ENCODE assay signal across 8 cellular contexts in the genomic region with DNA sequence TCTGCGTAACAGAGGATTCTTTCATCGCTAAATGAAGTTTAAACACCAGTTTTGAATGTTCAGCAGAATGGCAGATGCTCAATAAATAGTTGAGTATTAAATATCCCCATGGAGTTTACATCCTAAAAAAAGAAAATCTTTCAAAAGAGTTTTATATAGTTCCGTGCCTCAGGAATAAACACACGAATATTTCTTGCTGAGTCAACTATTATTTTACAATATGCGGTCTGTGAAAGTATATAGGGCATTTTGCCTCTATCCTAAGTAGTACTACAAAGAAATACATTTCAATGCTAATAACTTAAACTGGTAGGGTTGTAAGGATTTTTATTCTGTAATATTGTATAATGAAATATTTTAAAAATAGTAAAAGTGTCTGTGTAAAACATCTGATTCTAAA. TPM values are rescaled to one million over a fixed set of nuclear protein-coding genes. Genes with fewer than 3 reads are reported as not detected.
DNase-seq lines count a peak whose midpoint lies in the region; ATAC-seq and TF ChIP-seq lines count a peak whose summit lies in the region.

No MANE protein-coding gene starts in this region.

- H3F3A ChIP-seq in PC-9 (ENCODE audit: insufficient read depth, low read depth): peaks cover 23% of the 10 kb centered on the region

- no peaks in the 10 kb centered on the region for H3K27me3 Mint-ChIP-seq in progenitor cell of endocrine pancreas

- H3K36me3 ChIP-seq in PC-9 (ENCODE audit: low read depth): 0 out of 2 replicates have a peak, but pooled peaks cover 17% of the 10 kb centered on the region

- DNase-seq in EH (ENCODE audit: low read depth): peak; percentile 3
- DNase-seq in PC-9: no peak
- DNase-seq in epithelial cell of proximal tubule (ENCODE audit: low read depth): no peak
- no peak for DNase-seq in progenitor cell of endocrine pancreas (ENCODE audit: low spot score, unreplicated experiment)
- DNase-seq in T1000 (lab: John Stamatoyannopoulos, UW): no peak
- no peak for DNase-seq in NCI-H345 treated with DMSO at 0.1 percent for 48 hours (lab: John Stamatoyannopoulos, UW; ENCODE audit: unreplicated experiment)

- ATAC-seq in GM19324 (IDR thresholded peaks at IDR 0.05; ENCODE audit: low FRiP score, unreplicated experiment) (no peak), GM18505 (IDR thresholded peaks at IDR 0.05; ENCODE audit: unreplicated experiment) (no peak)

- intact Hi-C loops in PC-9 (cut with micrococcal nuclease; ENCODE audit: unreplicated experiment): loop anchor here (5.0 to 10.0 kb wide), 3 partner anchors 80 to 653 kb away; partner anchors contain the start of gene SRI

- BruUV-seq in PC-9 (replicated peaks; lab: Mats Ljungman, UMichigan): no TSS peak

- H3K27ac ChIP-seq in PC-9: peak overlapping the region; percentile 85

- peaks cover 16% of the 10 kb centered on the region for H3K36me3 Mint-ChIP-seq in progenitor cell of endocrine pancreas (ENCODE audit: insufficient read depth)

- peaks cover 3% of the 10 kb centered on the region for H3K9me3 Mint-ChIP-seq in progenitor cell of endocrine pancreas (ENCODE audit: low read depth)

- no peaks in the 10 kb centered on the region for H4K20me1 ChIP-seq in PC-9 (ENCODE audit: insufficient read depth)

- TF ChIP-seq POLR2A in GM18505 (IDR thresholded peaks at IDR 0.05; ENCODE audit: borderline replicate concordance, extremely low read depth, insufficient read depth, insufficient read length): no peak

- H3K4me1 ChIP-seq in PC-9 (replicated peaks; ENCODE audit: insufficient read depth): peaks cover 28% of the 10 kb centered on the region

- H2AFZ ChIP-seq in PC-9: peak overlapping the region; percentile 98

- peaks cover 27% of the 10 kb centered on the region for H3K4me1 Mint-ChIP-seq in progenitor cell of endocrine pancreas (ENCODE audit: low read depth)

- peak overlapping the region; percentile 92 for H3K4me3 ChIP-seq in PC-9
- H3K4me3 ChIP-seq in epithelial cell of proximal tubule (ENCODE audit: low read depth, low read length): peak overlapping the region; percentile 95

- TF ChIP-seq CTCF in PC-9 (conservative IDR thresholded peaks at IDR 0.05) (no peak), epithelial cell of proximal tubule (conservative IDR thresholded peaks at IDR 0.05; ENCODE audit: low read depth, low read length) (no peak), progenitor cell of endocrine pancreas (IDR thresholded peaks at IDR 0.05; ENCODE audit: unreplicated experiment) (no peak)

- peak overlapping the region; percentile 97 for H3K27ac Mint-ChIP-seq in progenitor cell of endocrine pancreas

- peak overlapping the region; percentile 99 for H3K4me2 ChIP-seq in PC-9

- CTCF ChIA-PET in PC-9 (lab: Charles Lee): interaction anchor here (0.6 kb wide), 1 partner anchor 9 kb away, joined by 3 read pairs; no protein-coding TSS in a partner anchor

- peak overlapping the region; percentile 98 for H3K4me3 Mint-ChIP-seq in progenitor cell of endocrine pancreas (ENCODE audit: low read depth)

- H3K27me3 ChIP-seq in PC-9 (ENCODE audit: insufficient read depth, low read depth): no peaks in the 10 kb centered on the region

- no peaks in the 10 kb centered on the region for H3K9me2 ChIP-seq in PC-9 (ENCODE audit: insufficient read depth)

- POLR2A ChIA-PET in PC-9 (lab: Charles Lee; ENCODE audit: unreplicated experiment): no interaction called here

- peaks cover 86% of the 10 kb centered on the region for H3K79me2 ChIP-seq in PC-9 (ENCODE audit: low read depth)

- no peaks in the 10 kb centered on the region for H3K9me3 ChIP-seq in PC-9 (ENCODE audit: insufficient read depth, low read depth)

RNA-seq across cellular contexts. Expression of gene DBF4, which starts 1.3 kb away (rescaled TPM):
- total RNA-seq in PC-9 (2021) (47.9 and 52.7 TPM in 2 replicates), epithelial cell of proximal tubule (52.1 and 60.5 TPM in 2 replicates), progenitor cell of endocrine pancreas (24.9 and 27.7 TPM in 2 replicates)

RNA-seq across cellular contexts. Expression of gene SLC25A40, which starts 1.5 kb away (rescaled TPM):
- total RNA-seq in PC-9 (2021) (33.5 and 47.7 TPM in 2 replicates), epithelial cell of proximal tubule (8.0 and 12.8 TPM in 2 replicates), progenitor cell of endocrine pancreas (26.8 and 28.5 TPM in 2 replicates)

RNA-seq across cellular contexts. Expression of gene ADAM22, which starts 56.4 kb away (rescaled TPM):
- total RNA-seq in PC-9 (2021): 13.0 and 14.0 TPM in 2 replicates
- total RNA-seq in epithelial cell of proximal tubule: 0.63 and 1.2 TPM in 2 replicates
- 14.4 and 15.8 TPM in 2 replicates for total RNA-seq in progenitor cell of endocrine pancreas
